ENCODE assay signal across 26 cellular contexts in genomic region chr1:246923900-246924299, GRCh38. TPM values are rescaled to one million over a fixed set of nuclear protein-coding genes. Genes with fewer than 3 reads are reported as not detected.
DNase-seq lines count a peak whose midpoint lies in the region; ATAC-seq, FAIRE-seq and TF ChIP-seq lines count a peak whose summit lies in the region.
"Had no signal": no experiment of that assay in that cellular context is flagged by ENCODE, and none has a peak within 500 bp of the region (broad histone marks: within the 10 kb centered on the region; RNA-seq: fewer than 3 reads in every experiment).

No MANE protein-coding gene starts in this region.

- peak; percentile 19 for FAIRE-seq in G401.6 (lab: Jason Lieb, UNC)
- FAIRE-seq in TTC549 (lab: Jason Lieb, UNC) = peak; percentile 82

- no peaks in the 10 kb centered on the region for H3K27me3 ChIP-seq in CD4-positive, CD25-positive, alpha-beta regulatory T cell (ENCODE audit: control insufficient read depth, insufficient read depth, low read length)
- no peaks in the 10 kb centered on the region for H3K27me3 ChIP-seq in Peyer's patch
- H3K27me3 ChIP-seq: ascending aorta; BLaER1 treated with 17β-estradiol and CSF1 and Interleukin-3, amounts not matched to agents 10 nM and 100 nM; dorsolateral prefrontal cortex; uterus had no signal

- no peak overlapping the region for H3K27ac Mint-ChIP-seq in CD4-positive, CD25-positive, alpha-beta regulatory T cell
- H3K27ac Mint-ChIP-seq in mesothelial cell of epicardium = peak overlapping the region; percentile 77
- H3K27ac Mint-ChIP-seq: activated naive CD4-positive, alpha-beta T cell treated with anti-CD3 and anti-CD28 coated beads, Interleukin-2, amount 50 U/mL, for 72 hours; stimulated activated memory B cell treated with anti-CD40 and anti-IgM and Interleukin-4, amounts not matched to agents 10 μg/mL and 1 μg/mL and 100 μg/mL, for 72 hours; T-cell had no signal

- peak overlapping the region; percentile 21 for H3K4me3 ChIP-seq in CD4-positive, CD25-positive, alpha-beta regulatory T cell (ENCODE audit: low read depth, low read length)
- H3K4me3 ChIP-seq in Peyer's patch (no peak overlapping the region), coronary artery (no peak overlapping the region)
- H3K4me3 ChIP-seq: ascending aorta, dorsolateral prefrontal cortex, PC-9, uterus had no signal

- H3K4me1 Mint-ChIP-seq in CD4-positive, CD25-positive, alpha-beta regulatory T cell = peaks cover 34 to 74% (median 45%) of the 10 kb centered on the region in 4 donors
- H3K4me1 Mint-ChIP-seq in mesothelial cell of epicardium = peaks cover 13% of the 10 kb centered on the region

- no peak for DNase-seq in CD4-positive, CD25-positive, alpha-beta regulatory T cell
- no peak for DNase-seq in mesothelial cell of epicardium (ENCODE audit: low spot score in 2 of 2, unreplicated experiment in 2 of 2)
- DNase-seq in effector CD4-positive, alpha-beta T cell = no peak
- no peak for DNase-seq in Peyer's patch
- no peak for DNase-seq in coronary artery (ENCODE audit: low spot score)
- no peak for DNase-seq in activated CD8-positive, alpha-beta memory T cell treated with anti-CD3 and anti-CD28 coated beads, Interleukin-2, amount 50 U/mL, for 4 hours
- DNase-seq: activated CD4-positive, alpha-beta T cell treated with anti-CD3 and anti-CD28 coated beads for 4 hours; activated T-cell treated with anti-CD3 and anti-CD28 coated beads, Interleukin-2, amount 50 U/mL, for 72 hours; dorsolateral prefrontal cortex; head of caudate nucleus; IMR-90; left cardiac atrium; NCI-H1417 treated with DMSO at 0.1 percent for 48 hours; NCI-H2107; NCI-H446; PC-9; SIG-M5; T-cell; uterus had no signal

- peak overlapping the region in 3 of 4 donors; percentile 2 to 30 (median 29) for H3K4me3 Mint-ChIP-seq in CD4-positive, CD25-positive, alpha-beta regulatory T cell
- H3K4me3 Mint-ChIP-seq in mesothelial cell of epicardium = no peak overlapping the region
- H3K4me3 Mint-ChIP-seq: activated T-cell treated with anti-CD3 and anti-CD28 coated beads, Interleukin-2, amount 50 U/mL, for 72 hours; stimulated activated memory B cell treated with anti-CD40 and anti-IgM and Interleukin-4, amounts not matched to agents 10 μg/mL and 1 μg/mL and 100 μg/mL, for 72 hours had no signal

- H3K36me3 Mint-ChIP-seq in CD4-positive, CD25-positive, alpha-beta regulatory T cell = peaks cover 31% of the 10 kb centered on the region
- H3K36me3 Mint-ChIP-seq in mesothelial cell of epicardium = peaks cover 13% of the 10 kb centered on the region

- TF ChIP-seq CTCF in mesothelial cell of epicardium (IDR thresholded peaks at IDR 0.05; ENCODE audit: unreplicated experiment) (no peak), Peyer's patch (IDR thresholded peaks at IDR 0.05) (no peak), coronary artery (IDR thresholded peaks at IDR 0.05) (no peak)

- H3K9me3 ChIP-seq in CD4-positive, CD25-positive, alpha-beta regulatory T cell (ENCODE audit: control insufficient read depth in 2 of 2, low read length in 2 of 2) = peaks cover 0 to 3% of the 10 kb centered on the region in 2 experiments
- H3K9me3 ChIP-seq in Peyer's patch = no peaks in the 10 kb centered on the region
- H3K9me3 ChIP-seq: ascending aorta, uterus had no signal

- no peaks in the 10 kb centered on the region for H3K27me3 Mint-ChIP-seq in CD4-positive, CD25-positive, alpha-beta regulatory T cell
- H3K27me3 Mint-ChIP-seq in mesothelial cell of epicardium (ENCODE audit: low read depth) = no peaks in the 10 kb centered on the region
- H3K27me3 Mint-ChIP-seq: stimulated activated memory B cell treated with anti-CD40 and anti-IgM and Interleukin-4, amounts not matched to agents 10 μg/mL and 1 μg/mL and 100 μg/mL, for 72 hours; T-cell had no signal

- H3K4me1 ChIP-seq in CD4-positive, CD25-positive, alpha-beta regulatory T cell (ENCODE audit: control insufficient read depth, insufficient read depth, low read length, poor library complexity, severe bottlenecking) = peaks cover 16% of the 10 kb centered on the region
- peaks cover 0 to 7% (median 2%) of the 10 kb centered on the region in 4 donors for H3K4me1 ChIP-seq in Peyer's patch

- TF ChIP-seq POLR2A in Peyer's patch (IDR thresholded peaks at IDR 0.05) = no peak

- H3K9me3 Mint-ChIP-seq in CD4-positive, CD25-positive, alpha-beta regulatory T cell = peaks cover 0 to 5% (median 1%) of the 10 kb centered on the region in 7 donors
- peaks cover 5% of the 10 kb centered on the region for H3K9me3 Mint-ChIP-seq in mesothelial cell of epicardium
- H3K9me3 Mint-ChIP-seq: activated T-cell treated with anti-CD3 and anti-CD28 coated beads, Interleukin-2, amount 50 U/mL, for 72 hours; stimulated activated memory B cell treated with anti-CD40 and anti-IgM and Interleukin-4, amounts not matched to agents 10 μg/mL and 1 μg/mL and 100 μg/mL, for 72 hours had no signal

- H3K36me3 ChIP-seq in CD4-positive, CD25-positive, alpha-beta regulatory T cell (ENCODE audit: control insufficient read depth, insufficient read depth, low read length) = peaks cover 17% of the 10 kb centered on the region
- peaks cover 0 to 16% (median 0%) of the 10 kb centered on the region in 3 donors for H3K36me3 ChIP-seq in Peyer's patch
- H3K36me3 ChIP-seq: uterus had no signal

- H3K27ac ChIP-seq in CD4-positive, CD25-positive, alpha-beta regulatory T cell (ENCODE audit: insufficient read depth, low read length, poor library complexity, severe bottlenecking) = no peak overlapping the region
- H3K27ac ChIP-seq in Peyer's patch (no peak overlapping the region), coronary artery (no peak overlapping the region)
- H3K27ac ChIP-seq: BLaER1 treated with 17β-estradiol and CSF1 and Interleukin-3, amounts not matched to agents 10 nM and 100 nM; epithelial cell of prostate; PC-9; uterus had no signal

- no peak for ATAC-seq in CD4-positive, CD25-positive, alpha-beta regulatory T cell (ENCODE audit: low read depth in 2 of 2)
- ATAC-seq: activated naive CD4-positive, alpha-beta T cell treated with anti-CD3 and anti-CD28 coated beads, Interleukin-2, amount 50 U/mL, for 72 hours; activated T-cell treated with anti-CD3 and anti-CD28 coated beads, Interleukin-2, amount 50 U/mL, for 72 hours; left cardiac atrium; stimulated activated memory B cell treated with anti-CD40 and anti-IgM and Interleukin-4, amounts not matched to agents 10 μg/mL and 1 μg/mL and 100 μg/mL, for 72 hours; T-cell had no signal

RNA-seq across cellular contexts. Expression of gene AHCTF1, which starts 7.8 kb away (rescaled TPM):
- total RNA-seq in CD4-positive, CD25-positive, alpha-beta regulatory T cell = 77.0 TPM
- 10 to 100 TPM; 11.2 to 22.8 (median 13.9) TPM for polyA plus RNA-seq in CD4-positive, CD25-positive, alpha-beta regulatory T cell
- total RNA-seq in mesothelial cell of epicardium = 35.1 to 40.2 TPM (median 38.7 TPM) in 3 replicates
- total RNA-seq in Peyer's patch = 10 to 100 TPM; 20.3 to 51.2 (median 29.9) TPM
